In the genomic region with DNA sequence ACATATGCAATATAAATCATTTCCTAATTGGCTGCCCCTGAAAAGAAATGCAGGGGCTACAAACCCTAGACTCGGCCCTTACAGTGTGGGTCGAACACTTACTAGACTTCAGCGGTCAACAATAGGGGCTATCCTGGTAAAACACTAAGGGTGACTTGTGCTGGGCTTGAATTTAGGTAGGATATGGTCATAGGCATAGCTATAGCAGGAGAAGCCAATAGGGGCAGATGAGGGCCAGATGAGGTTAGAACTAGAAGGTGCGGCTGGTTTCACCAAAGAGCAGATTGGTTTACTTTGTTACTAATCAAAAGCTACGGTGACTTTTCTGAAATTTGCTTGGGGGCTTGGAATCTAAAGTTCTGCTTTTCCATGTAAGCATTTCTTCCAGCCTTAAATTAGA, we compare ENCODE assay signal across 23 cellular contexts.
DNase-seq lines count a peak whose midpoint lies in the region; ATAC-seq and TF ChIP-seq lines count a peak whose summit lies in the region.
"Had no signal": no experiment of that assay in that cellular context is flagged by ENCODE, and none has a peak within 500 bp of the region (broad histone marks: within the 10 kb centered on the region; RNA-seq: fewer than 3 reads in every experiment).

No MANE protein-coding gene starts in this region.

- H3K4me1 ChIP-seq in endodermal cell (ENCODE audit: control insufficient read depth, insufficient read depth, low read length) = no peaks in the 10 kb centered on the region

- CTCF ChIA-PET in BJ (lab: Yijun Ruan, JAX) = interaction anchor here (0.7 to 1.1 kb wide), 2 partner anchors 25 to 291 kb away, joined by 3 to 4 read pairs; no protein-coding TSS in a partner anchor

- H3K36me3 ChIP-seq in BJ (ENCODE audit: control insufficient read depth, insufficient read depth, low read length) (no peaks in the 10 kb centered on the region), endodermal cell (ENCODE audit: control insufficient read depth, insufficient read depth, low read length) (no peaks in the 10 kb centered on the region)
- H3K36me3 ChIP-seq: SJSA1 had no signal

- no peak overlapping the region for H3K27ac Mint-ChIP-seq in HFFc6
- H3K27ac Mint-ChIP-seq in endodermal cell = no peak overlapping the region
- peak overlapping the region; percentile 52 for H3K27ac Mint-ChIP-seq in osteocyte (ENCODE audit: unreplicated experiment)
- H3K27ac Mint-ChIP-seq: B cell had no signal

- H3K27me3 ChIP-seq in BJ (ENCODE audit: control insufficient read depth, insufficient read depth, low read length) (no peaks in the 10 kb centered on the region), endodermal cell (ENCODE audit: control insufficient read depth, insufficient read depth, low read length, poor library complexity, severe bottlenecking) (no peaks in the 10 kb centered on the region)
- H3K27me3 ChIP-seq: SJSA1 had no signal

- H3K4me3 ChIP-seq in BJ (ENCODE audit: low read depth, low read length) (no peak overlapping the region), endodermal cell (ENCODE audit: low read length) (no peak overlapping the region)
- H3K4me3 ChIP-seq: PC-9, SJSA1 had no signal

- H3K9me3 Mint-ChIP-seq in HFFc6 (no peaks in the 10 kb centered on the region), endodermal cell (no peaks in the 10 kb centered on the region), osteocyte (ENCODE audit: unreplicated experiment) (peaks cover 15% of the 10 kb centered on the region)

- H3K4me3 Mint-ChIP-seq in HFFc6 (peak overlapping the region; percentile 20; the same call in 1 of the 2 replicates), endodermal cell (no peak overlapping the region), osteocyte (ENCODE audit: unreplicated experiment) (no peak overlapping the region)
- H3K4me3 Mint-ChIP-seq: B cell had no signal

- H3K9ac ChIP-seq in endodermal cell (ENCODE audit: extremely low read depth, low read length, poor library complexity, severe bottlenecking) = no peak overlapping the region

- ATAC-seq in GM18517 (IDR thresholded peaks at IDR 0.05; ENCODE audit: unreplicated experiment) = no peak

- H3K4me1 Mint-ChIP-seq in HFFc6 (ENCODE audit: low read depth) = peaks cover 27% of the 10 kb centered on the region
- H3K4me1 Mint-ChIP-seq in endodermal cell = peaks cover 6% of the 10 kb centered on the region
- H3K4me1 Mint-ChIP-seq in osteocyte (ENCODE audit: unreplicated experiment) = peaks cover 38% of the 10 kb centered on the region

- POLR2A ChIA-PET in BJ (lab: Charles Lee) = no interaction called here

- no peak overlapping the region for H3K27ac ChIP-seq in endodermal cell (ENCODE audit: low read depth, low read length)
- H3K27ac ChIP-seq: PC-9, SJSA1 had no signal

- H3K36me3 Mint-ChIP-seq in HFFc6 (ENCODE audit: low read depth) = no peaks in the 10 kb centered on the region
- H3K36me3 Mint-ChIP-seq in endodermal cell (ENCODE audit: low read depth) = no peaks in the 10 kb centered on the region
- no peaks in the 10 kb centered on the region for H3K36me3 Mint-ChIP-seq in osteocyte (ENCODE audit: unreplicated experiment)

- H3K27me3 Mint-ChIP-seq in HFFc6 (ENCODE audit: insufficient read depth) (no peaks in the 10 kb centered on the region; the same call in 1 of the 2 replicates), endodermal cell (ENCODE audit: insufficient read depth) (no peaks in the 10 kb centered on the region), osteocyte (ENCODE audit: unreplicated experiment) (no peaks in the 10 kb centered on the region)
- H3K27me3 Mint-ChIP-seq: B cell had no signal

- no peaks in the 10 kb centered on the region for H3K9me3 ChIP-seq in endodermal cell (ENCODE audit: control insufficient read depth, low read length)
- H3K9me3 ChIP-seq: SJSA1 had no signal

- TF ChIP-seq CTCF in BJ (IDR thresholded peaks at IDR 0.05; ENCODE audit: insufficient read depth, low read depth, low read length) (0 out of 2 replicates have a peak, but pooled peaks have one; percentile 16), HFFc6 (IDR thresholded peaks at IDR 0.05) (no peak), endodermal cell (conservative IDR thresholded peaks at IDR 0.05) (peak; percentile 27), osteocyte (IDR thresholded peaks at IDR 0.05) (no peak), GM10266 (IDR thresholded peaks at IDR 0.05; ENCODE audit: control insufficient read depth, insufficient read depth, low read depth, missing control alignments) (no peak)

- 96 to 97% methylated on average over 5 of the region's 5 CpGs for WGBS in endodermal cell (ENCODE audit: insufficient coverage in 1 of 2, insufficient read length in 1 of 2), 2 experiments

- no peak for DNase-seq in BJ (ENCODE audit: low read depth)
- DNase-seq in HFFc6 = no peak
- DNase-seq in endodermal cell = no peak
- no peak for DNase-seq in osteocyte (ENCODE audit: extremely low spot score, unreplicated experiment)
- no peak for DNase-seq in GM10266 (ENCODE audit: extremely low spot score)
- DNase-seq in NCI-H2029 (lab: John Stamatoyannopoulos, UW) = no peak
- DNase-seq in dedifferentiated amniotic fluid mesenchymal stem cell (ENCODE audit: extremely low spot score) = no peak
- DNase-seq: DMS153; DND-41; KBM-7; MM.1S; NCI-H1092 treated with DMSO at 0.1 percent for 48 hours; NCI-H1436 treated with DMSO at 0.1 percent for 48 hours; NCI-H187 treated with DMSO at 0.1 percent for 48 hours; NCI-H446; NCI-H524 treated with DMSO at 0.1 percent for 48 hours; NCI-H774; NK-92 treated with Interleukin-12 subunit alpha and Interleukin-12 subunit beta, amount 100 ng/mL, for 24 hours; PC-9; Right ventricle myocardium superior had no signal

Comparison
In these comparisons a context has a peak if more than half of its experiments do, and no peak if none do; other contexts are left out.
1. CTCF ChIP-seq: peak in BJ (single experiment) and endodermal cell (single experiment); none in HFFc6 (single experiment), osteocyte (single experiment) and GM10266 (single experiment).